In genomic region chr20:64163776-64164122, GRCh38 we compare ENCODE assay signal across 18 cellular contexts. TPM values are rescaled to one million over a fixed set of nuclear protein-coding genes. Genes with fewer than 3 reads are reported as not detected.
A peak's percentile ranks its signal among the peaks of the same experiment; 100 is the strongest.
DNase-seq lines count a peak whose midpoint lies in the region; ATAC-seq and TF ChIP-seq lines count a peak whose summit lies in the region.
"Had no signal": no experiment of that assay in that cellular context is flagged by ENCODE, and none has a peak within 500 bp of the region (broad histone marks: within the 10 kb centered on the region; RNA-seq: fewer than 3 reads in every experiment).

No MANE protein-coding gene starts in this region.

- H3K4me3 ChIP-seq in endocrine pancreas (ENCODE audit: control insufficient read depth, insufficient read depth, low read length) (peak overlapping the region; percentile 94), osteoblast (ENCODE audit: insufficient read depth, low read length) (no peak overlapping the region), mammary epithelial cell (replicated peaks in 1 of 3; ENCODE audit: insufficient read depth in 1 of 3, low read depth in 2 of 3, low read length in 3 of 3) (no peak overlapping the region)
- H3K4me3 ChIP-seq: BLaER1 treated with 17β-estradiol and CSF1 and Interleukin-3, amounts not matched to agents 10 nM and 100 nM; GM23248 had no signal

- TF ChIP-seq CTCF in VCaP (conservative IDR thresholded peaks at IDR 0.05) (no peak), osteoblast (IDR thresholded peaks at IDR 0.05; ENCODE audit: extremely low read depth, low read depth, low read length) (no peak), mammary epithelial cell (conservative IDR thresholded peaks at IDR 0.05 in 1 of 2, IDR thresholded peaks at IDR 0.05 in 1 of 2; ENCODE audit: extremely low read depth in 1 of 2, insufficient read depth in 1 of 2, low read depth in 1 of 2, low read length in 2 of 2) (no peak)

- H3K4me2 ChIP-seq in osteoblast (ENCODE audit: insufficient read depth, low read length) (no peak overlapping the region), mammary epithelial cell (ENCODE audit: insufficient read depth, low read depth, low read length) (no peak overlapping the region)
- H3K4me2 ChIP-seq: BLaER1 treated with 17β-estradiol and CSF1 and Interleukin-3, amounts not matched to agents 10 nM and 100 nM had no signal

- dilution Hi-C loops in mammary epithelial cell (cut with HindIII; ENCODE audit: low sequenced_read_pairs): loop anchor here (5.0 kb wide), 3 partner anchors 54 to 84 kb away; no protein-coding TSS in a partner anchor

- no peak for ATAC-seq in HG03457 (IDR thresholded peaks at IDR 0.05; ENCODE audit: unreplicated experiment)
- ATAC-seq: HCT116, HepG2 had no signal

- H3K9me3 ChIP-seq in endocrine pancreas (ENCODE audit: control insufficient read depth, low read length) (no peaks in the 10 kb centered on the region), osteoblast (ENCODE audit: low read depth, low read length) (no peaks in the 10 kb centered on the region), mammary epithelial cell (replicated peaks; ENCODE audit: insufficient read depth, low read length) (no peaks in the 10 kb centered on the region)
- H3K9me3 ChIP-seq: BLaER1 treated with 17β-estradiol and CSF1 and Interleukin-3, amounts not matched to agents 10 nM and 100 nM had no signal

- H4K20me1 ChIP-seq in osteoblast (ENCODE audit: insufficient read depth, low read length) (no peaks in the 10 kb centered on the region), mammary epithelial cell (ENCODE audit: insufficient read depth, low read length) (no peaks in the 10 kb centered on the region)

- H3K36me3 ChIP-seq in endocrine pancreas (ENCODE audit: control insufficient read depth, insufficient read depth, low read length) (no peaks in the 10 kb centered on the region), osteoblast (ENCODE audit: insufficient read depth, low read length) (no peaks in the 10 kb centered on the region), mammary epithelial cell (ENCODE audit: insufficient read depth, low read length) (no peaks in the 10 kb centered on the region)
- H3K36me3 ChIP-seq: BLaER1 treated with 17β-estradiol and CSF1 and Interleukin-3, amounts not matched to agents 10 nM and 100 nM had no signal

- WGBS in mammary epithelial cell (ENCODE audit: low coverage, missing lambda C conversion rate): 65% methylated on average over 5 of the region's 5 CpGs

- H3K9ac ChIP-seq in endocrine pancreas (ENCODE audit: control insufficient read depth, insufficient read depth, low read length): no peak overlapping the region
- no peak overlapping the region for H3K9ac ChIP-seq in mammary epithelial cell (ENCODE audit: insufficient read depth, low read length)
- H3K9ac ChIP-seq: BLaER1 treated with 17β-estradiol and CSF1 and Interleukin-3, amounts not matched to agents 10 nM and 100 nM; GM23248 had no signal

- H2AFZ ChIP-seq in osteoblast (ENCODE audit: low read length): no peak overlapping the region
- no peak overlapping the region for H2AFZ ChIP-seq in mammary epithelial cell (ENCODE audit: low read depth, low read length)
- H2AFZ ChIP-seq: GM23248 had no signal

- H3K79me2 ChIP-seq in osteoblast (ENCODE audit: insufficient read depth, low read length) (no peaks in the 10 kb centered on the region), mammary epithelial cell (ENCODE audit: insufficient read depth, low read length) (no peaks in the 10 kb centered on the region)

- in situ Hi-C loops in mammary epithelial cell (cut with MboI; ENCODE audit: low sequenced_read_pairs in 2 of 2): no loop called here

- no peaks in the 10 kb centered on the region for H3K27me3 ChIP-seq in endocrine pancreas (ENCODE audit: control insufficient read depth, insufficient read depth, low read length)
- H3K27me3 ChIP-seq in osteoblast (ENCODE audit: insufficient read depth, low read length): peaks cover 62% of the 10 kb centered on the region
- H3K27me3 ChIP-seq in mammary epithelial cell (ENCODE audit: insufficient read depth, low read length): peaks cover 30% of the 10 kb centered on the region

- CTCF ChIA-PET in mammary epithelial cell (lab: Charles Lee; ENCODE audit: low non-redundant PET): no interaction called here

- intact Hi-C loops in mammary epithelial cell (cut with micrococcal nuclease): no loop called here

- BruUV-seq in mammary epithelial cell (replicated peaks; lab: Mats Ljungman, UMichigan): no TSS peak

- peak overlapping the region; percentile 99 for H3K27ac ChIP-seq in VCaP
- no peak overlapping the region for H3K27ac ChIP-seq in osteoblast (ENCODE audit: low read depth, low read length)
- no peak overlapping the region for H3K27ac ChIP-seq in mammary epithelial cell (ENCODE audit: insufficient read depth, low read depth, low read length)
- H3K27ac ChIP-seq: BLaER1 treated with 17β-estradiol and CSF1 and Interleukin-3, amounts not matched to agents 10 nM and 100 nM; GM23248 had no signal

- DNase-seq in NCI-H187 treated with DMSO at 0.1 percent for 48 hours (lab: John Stamatoyannopoulos, UW): peak; percentile 48
- DNase-seq in NCI-H187 (lab: John Stamatoyannopoulos, UW): no peak
- peak; percentile 59 for DNase-seq in osteoblast (ENCODE audit: insufficient read length, low spot score, missing footprints)
- DNase-seq in DMS53 treated with DMSO at 0.1 percent for 48 hours (lab: John Stamatoyannopoulos, UW; ENCODE audit: unreplicated experiment): no peak
- DNase-seq in mammary epithelial cell: no peak
- DNase-seq: 8988T; AML-193; Calu3; CD4-positive, alpha-beta T cell; EL; GM23248 had no signal

- H3K4me1 ChIP-seq in endocrine pancreas (ENCODE audit: control insufficient read depth, insufficient read depth, low read length) (peaks cover 6% of the 10 kb centered on the region), osteoblast (ENCODE audit: insufficient read depth, low read length) (no peaks in the 10 kb centered on the region), mammary epithelial cell (ENCODE audit: insufficient read depth, low read length) (no peaks in the 10 kb centered on the region)
- H3K4me1 ChIP-seq: BLaER1 treated with 17β-estradiol and CSF1 and Interleukin-3, amounts not matched to agents 10 nM and 100 nM had no signal

RNA-seq across cellular contexts. Expression of gene MYT1, which starts 0.5 kb away (rescaled TPM):
- total RNA-seq in osteoblast (not detected in 2 replicates), mammary epithelial cell (not detected)
- polyA plus RNA-seq in mammary epithelial cell: 0.02 TPM
- not detected for polyA minus RNA-seq in mammary epithelial cell
- total RNA-seq: GM23248, HT1080 had no signal
- polyA plus RNA-seq: GM23248 had no signal

RNA-seq across cellular contexts. Expression of gene NPBWR2, which starts 56.4 kb away (rescaled TPM):
- not detected in 2 replicates for total RNA-seq in osteoblast
- not detected for total RNA-seq in mammary epithelial cell
- polyA plus RNA-seq in mammary epithelial cell: not detected
- polyA minus RNA-seq in mammary epithelial cell: not detected
- total RNA-seq: Calu3, GM23248, HepG2, HT1080 had no signal
- polyA plus RNA-seq: GM23248, HepG2 had no signal

Comparison
In these comparisons a context has a peak if more than half of its experiments do, and no peak if none do; other contexts are left out.
1. DNase-seq: peak in NCI-H187 treated with DMSO at 0.1 percent for 48 hours (single experiment) and osteoblast (single experiment); none in NCI-H187 (0 of 2), DMS53 treated with DMSO at 0.1 percent for 48 hours (single experiment) and mammary epithelial cell (single experiment).